Comparison of ENCODE assay signal across 9 cellular contexts in the genomic region with DNA sequence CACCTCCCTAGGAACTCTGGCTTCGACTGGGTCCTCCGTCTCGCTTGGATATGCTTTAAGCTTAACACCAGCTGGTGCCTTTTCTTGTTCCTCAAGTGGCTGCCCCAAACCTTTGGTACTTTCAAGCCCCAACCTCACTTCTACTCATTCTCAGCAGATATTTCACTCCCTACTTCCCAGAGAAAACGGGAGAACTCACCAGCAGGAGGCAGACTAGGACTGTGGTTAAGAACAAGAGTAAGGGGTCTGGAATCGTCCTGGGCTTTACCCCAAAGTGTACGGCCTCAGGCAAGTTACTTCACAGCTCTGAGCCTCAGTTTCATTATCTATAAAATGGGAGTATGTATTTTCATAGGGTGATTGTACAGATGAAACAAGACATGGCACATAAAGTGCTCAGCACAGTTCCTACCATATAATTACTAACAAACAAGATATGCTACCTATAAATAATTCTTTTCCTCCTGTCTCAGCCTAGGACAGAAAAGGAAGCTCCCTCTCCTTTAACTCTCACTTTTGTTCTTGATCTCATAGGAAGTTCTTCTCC. TPM values are rescaled to one million over a fixed set of nuclear protein-coding genes. Genes with fewer than 3 reads are reported as not detected.
DNase-seq lines count a peak whose midpoint lies in the region; ATAC-seq, FAIRE-seq and TF ChIP-seq lines count a peak whose summit lies in the region.
"Had no signal": no experiment of that assay in that cellular context is flagged by ENCODE, and none has a peak within 500 bp of the region (broad histone marks: within the 10 kb centered on the region; RNA-seq: fewer than 3 reads in every experiment).

No MANE protein-coding gene starts in this region.

- H3K36me3 ChIP-seq in DOHH2 (ENCODE audit: control insufficient read depth, low read length) (no peaks in the 10 kb centered on the region), liver (ENCODE audit: control insufficient read depth in 4 of 4, insufficient read depth in 3 of 4, low read depth in 1 of 4, low read length in 3 of 4) (no peaks in the 10 kb centered on the region)

- no peaks in the 10 kb centered on the region for H3K79me2 ChIP-seq in DOHH2 (ENCODE audit: control insufficient read depth, low read length)

- no peaks in the 10 kb centered on the region for H3K27me3 Mint-ChIP-seq in brain

- H3K9ac ChIP-seq in liver (ENCODE audit: low read depth in 1 of 2, low read length in 2 of 2): no peak overlapping the region

- H4K20me1 ChIP-seq in DOHH2 (ENCODE audit: control insufficient read depth, insufficient read depth, low read depth, low read length): no peaks in the 10 kb centered on the region

- no peak for DNase-seq in LNCaP clone FGC (ENCODE audit: low read depth)
- no peak for DNase-seq in GM19239 (ENCODE audit: insufficient read length, low spot score)
- DNase-seq in LoVo (ENCODE audit: low spot score): no peak

- peaks cover 14% of the 10 kb centered on the region for H3K36me3 Mint-ChIP-seq in brain

- H3K9me3 ChIP-seq in DOHH2 (ENCODE audit: control insufficient read depth, insufficient read depth, low read length) (no peaks in the 10 kb centered on the region), liver (ENCODE audit: control insufficient read depth in 4 of 4, low read length in 3 of 4) (peaks cover 0 to 5% (median 2%) of the 10 kb centered on the region in 4 donors)
- H3K9me3 ChIP-seq: mucosa of descending colon had no signal

- H3K27me3 ChIP-seq in DOHH2 (ENCODE audit: control insufficient read depth, low read length) (no peaks in the 10 kb centered on the region), liver (ENCODE audit: control insufficient read depth in 4 of 4, insufficient read depth in 4 of 4, low read length in 3 of 4) (peaks cover 0 to 4% (median 0%) of the 10 kb centered on the region in 4 donors)

- H3K27ac ChIP-seq in DOHH2 (ENCODE audit: low read depth, low read length) (no peak overlapping the region), liver (ENCODE audit: low read depth in 1 of 2, low read length in 2 of 2) (no peak overlapping the region)

- TF ChIP-seq RAD21 in liver (IDR thresholded peaks at IDR 0.05): peak; percentile 50 to 66

- no peaks in the 10 kb centered on the region for H3K4me1 ChIP-seq in DOHH2 (ENCODE audit: control insufficient read depth, low read length)
- peaks cover 0 to 3% (median 1%) of the 10 kb centered on the region in 4 donors for H3K4me1 ChIP-seq in liver (ENCODE audit: control insufficient read depth in 4 of 4, insufficient read depth in 4 of 4, low read length in 3 of 4)

- H3K9me3 Mint-ChIP-seq in brain: peaks cover 8 to 24% (median 16%) of the 10 kb centered on the region in 5 experiments

- H3K4me3 ChIP-seq in DOHH2 (ENCODE audit: low read length) (no peak overlapping the region), LNCaP clone FGC (ENCODE audit: low read depth, low read length) (no peak overlapping the region), liver (ENCODE audit: low read depth in 1 of 3, low read length in 3 of 3) (no peak overlapping the region)
- H3K4me3 ChIP-seq: mucosa of descending colon had no signal

- H3F3A ChIP-seq in DOHH2 (ENCODE audit: control insufficient read depth, insufficient read depth): no peaks in the 10 kb centered on the region

- H3K4me3 Mint-ChIP-seq in brain: no peak overlapping the region

- H3K9me2 ChIP-seq in DOHH2 (replicated peaks; ENCODE audit: control insufficient read depth, low read length): no peaks in the 10 kb centered on the region

- TF ChIP-seq CTCF in DOHH2 (IDR thresholded peaks at IDR 0.05; ENCODE audit: low read depth, low read length, poor library complexity, severe bottlenecking): peak; percentile 30
- peak; percentile 79 for TF ChIP-seq CTCF in LNCaP clone FGC (IDR thresholded peaks at IDR 0.05; ENCODE audit: control insufficient read depth, extremely low read depth, insufficient read depth)
- peak; percentile 58 to 69 for TF ChIP-seq CTCF in brain (conservative IDR thresholded peaks at IDR 0.05)
- no peak for TF ChIP-seq CTCF in liver (IDR thresholded peaks at IDR 0.05; ENCODE audit: low read depth, low read length, missing input control)

- peak overlapping the region in 1 of 5 experiments; percentile 0 for H3K27ac Mint-ChIP-seq in brain

- FAIRE-seq in GM19239 (lab: Jason Lieb, UNC): no peak

- H3K4me2 ChIP-seq in DOHH2 (ENCODE audit: low read length): no peak overlapping the region

- 26% methylated on average over 6 of the region's 6 CpGs for WGBS in liver

- H3K4me1 Mint-ChIP-seq in brain: peaks cover 6% of the 10 kb centered on the region

- no peak for ATAC-seq in HG02571 (IDR thresholded peaks at IDR 0.05; ENCODE audit: unreplicated experiment)
- no peak for ATAC-seq in HG03280 (IDR thresholded peaks at IDR 0.05; ENCODE audit: unreplicated experiment)
- ATAC-seq: mucosa of descending colon had no signal

TF ChIP-seq in liver, 16 proteins besides CTCF, POLR2A, EP300 and RAD21:
- TF ChIP-seq YY1 (IDR thresholded peaks at IDR 0.05) (no peak), HNF4A (conservative IDR thresholded peaks at IDR 0.05) (no peak), TAF1 (conservative IDR thresholded peaks at IDR 0.05) (no peak), SP1 (IDR thresholded peaks at IDR 0.05) (no peak), GABPA (IDR thresholded peaks at IDR 0.05 in 1 of 2, conservative IDR thresholded peaks at IDR 0.05 in 1 of 2) (no peak), JUND (IDR thresholded peaks at IDR 0.05) (no peak), NR2F2 (IDR thresholded peaks at IDR 0.05) (no peak), FOXA1 (IDR thresholded peaks at IDR 0.05) (no peak), FOXA2 (IDR thresholded peaks at IDR 0.05) (no peak), HNF4G (IDR thresholded peaks at IDR 0.05) (no peak), EGR1 (IDR thresholded peaks at IDR 0.05; ENCODE audit: low read depth in 2 of 2) (no peak)
- TF ChIP-seq, protein P1, sequence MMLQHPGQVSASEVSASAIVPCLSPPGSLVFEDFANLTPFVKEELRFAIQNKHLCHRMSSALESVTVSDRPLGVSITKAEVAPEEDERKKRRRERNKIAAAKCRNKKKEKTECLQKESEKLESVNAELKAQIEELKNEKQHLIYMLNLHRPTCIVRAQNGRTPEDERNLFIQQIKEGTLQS (IDR thresholded peaks at IDR 0.05): no peak
- TF ChIP-seq, protein P2, sequence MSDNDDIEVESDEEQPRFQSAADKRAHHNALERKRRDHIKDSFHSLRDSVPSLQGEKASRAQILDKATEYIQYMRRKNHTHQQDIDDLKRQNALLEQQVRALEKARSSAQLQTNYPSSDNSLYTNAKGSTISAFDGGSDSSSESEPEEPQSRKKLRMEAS (IDR thresholded peaks at IDR 0.05): no peak
- TF ChIP-seq, protein P3, sequence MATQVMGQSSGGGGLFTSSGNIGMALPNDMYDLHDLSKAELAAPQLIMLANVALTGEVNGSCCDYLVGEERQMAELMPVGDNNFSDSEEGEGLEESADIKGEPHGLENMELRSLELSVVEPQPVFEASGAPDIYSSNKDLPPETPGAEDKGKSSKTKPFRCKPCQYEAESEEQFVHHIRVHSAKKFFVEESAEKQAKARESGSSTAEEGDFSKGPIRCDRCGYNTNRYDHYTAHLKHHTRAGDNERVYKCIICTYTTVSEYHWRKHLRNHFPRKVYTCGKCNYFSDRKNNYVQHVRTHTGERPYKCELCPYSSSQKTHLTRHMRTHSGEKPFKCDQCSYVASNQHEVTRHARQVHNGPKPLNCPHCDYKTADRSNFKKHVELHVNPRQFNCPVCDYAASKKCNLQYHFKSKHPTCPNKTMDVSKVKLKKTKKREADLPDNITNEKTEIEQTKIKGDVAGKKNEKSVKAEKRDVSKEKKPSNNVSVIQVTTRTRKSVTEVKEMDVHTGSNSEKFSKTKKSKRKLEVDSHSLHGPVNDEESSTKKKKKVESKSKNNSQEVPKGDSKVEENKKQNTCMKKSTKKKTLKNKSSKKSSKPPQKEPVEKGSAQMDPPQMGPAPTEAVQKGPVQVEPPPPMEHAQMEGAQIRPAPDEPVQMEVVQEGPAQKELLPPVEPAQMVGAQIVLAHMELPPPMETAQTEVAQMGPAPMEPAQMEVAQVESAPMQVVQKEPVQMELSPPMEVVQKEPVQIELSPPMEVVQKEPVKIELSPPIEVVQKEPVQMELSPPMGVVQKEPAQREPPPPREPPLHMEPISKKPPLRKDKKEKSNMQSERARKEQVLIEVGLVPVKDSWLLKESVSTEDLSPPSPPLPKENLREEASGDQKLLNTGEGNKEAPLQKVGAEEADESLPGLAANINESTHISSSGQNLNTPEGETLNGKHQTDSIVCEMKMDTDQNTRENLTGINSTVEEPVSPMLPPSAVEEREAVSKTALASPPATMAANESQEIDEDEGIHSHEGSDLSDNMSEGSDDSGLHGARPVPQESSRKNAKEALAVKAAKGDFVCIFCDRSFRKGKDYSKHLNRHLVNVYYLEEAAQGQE (IDR thresholded peaks at IDR 0.05): no peak
- TF ChIP-seq, protein P4, sequence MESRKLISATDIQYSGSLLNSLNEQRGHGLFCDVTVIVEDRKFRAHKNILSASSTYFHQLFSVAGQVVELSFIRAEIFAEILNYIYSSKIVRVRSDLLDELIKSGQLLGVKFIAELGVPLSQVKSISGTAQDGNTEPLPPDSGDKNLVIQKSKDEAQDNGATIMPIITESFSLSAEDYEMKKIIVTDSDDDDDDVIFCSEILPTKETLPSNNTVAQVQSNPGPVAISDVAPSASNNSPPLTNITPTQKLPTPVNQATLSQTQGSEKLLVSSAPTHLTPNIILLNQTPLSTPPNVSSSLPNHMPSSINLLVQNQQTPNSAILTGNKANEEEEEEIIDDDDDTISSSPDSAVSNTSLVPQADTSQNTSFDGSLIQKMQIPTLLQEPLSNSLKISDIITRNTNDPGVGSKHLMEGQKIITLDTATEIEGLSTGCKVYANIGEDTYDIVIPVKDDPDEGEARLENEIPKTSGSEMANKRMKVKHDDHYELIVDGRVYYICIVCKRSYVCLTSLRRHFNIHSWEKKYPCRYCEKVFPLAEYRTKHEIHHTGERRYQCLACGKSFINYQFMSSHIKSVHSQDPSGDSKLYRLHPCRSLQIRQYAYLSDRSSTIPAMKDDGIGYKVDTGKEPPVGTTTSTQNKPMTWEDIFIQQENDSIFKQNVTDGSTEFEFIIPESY (IDR thresholded peaks at IDR 0.05): no peak

RNA-seq across cellular contexts. Expression of a gene that starts 37.8 kb away (rescaled TPM):
- polyA plus RNA-seq in brain (ENCODE audit: insufficient read depth, low read depth, low replicate concordance) (17.5 TPM), liver (1 to 10 TPM; 2.0 to 2.1 TPM)
- total RNA-seq in liver: 1 to 10 TPM; 3.6 to 5.0 TPM
